17 cellular contexts compared by ENCODE assay signal in the genomic region with DNA sequence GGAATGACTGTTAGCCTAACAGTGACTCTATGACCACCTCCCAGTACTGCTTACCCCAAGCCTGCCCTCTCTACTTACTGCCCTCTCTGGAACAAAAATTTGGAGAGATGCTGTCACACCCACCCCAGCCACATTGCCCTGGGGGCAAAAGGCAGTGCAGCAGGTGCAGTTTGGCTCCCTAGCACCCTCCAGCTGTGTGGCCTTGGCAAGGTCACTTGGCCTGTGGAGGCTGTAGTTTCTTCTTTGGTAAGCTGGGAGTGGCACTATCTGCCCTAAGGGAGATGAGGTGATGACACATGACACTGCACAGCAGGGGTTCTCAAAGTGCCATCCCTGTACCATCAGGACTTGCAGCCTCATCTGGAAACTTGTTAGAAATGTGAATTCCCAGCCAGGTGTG. TPM values are rescaled to one million over a fixed set of nuclear protein-coding genes. Genes with fewer than 3 reads are reported as not detected.
"Had no signal": no experiment of that assay in that cellular context is flagged by ENCODE, and none has a peak within 500 bp of the region (broad histone marks: within the 10 kb centered on the region; RNA-seq: fewer than 3 reads in every experiment).

No MANE protein-coding gene starts in this region.

- H3K4me3 Mint-ChIP-seq: activated B cell treated with CpG ODN at 0.5 μM for 24 hours; activated CD8-positive, alpha-beta T cell treated with anti-CD3 and anti-CD28 coated beads for 36 hours; activated naive CD4-positive, alpha-beta T cell treated with anti-CD3 and anti-CD28 coated beads, Interleukin-2, amount 10 ng/mL, durations not matched to agents 7 days and 5 days; activated naive CD8-positive, alpha-beta T cell treated with anti-CD3 and anti-CD28 coated beads, Interleukin-2, amount 50 U/mL, for 24 hours; activated T-cell treated with anti-CD3 and anti-CD28 coated beads, Interleukin-2, amount 50 U/mL, for 4 hours had no signal

- H3K27ac Mint-ChIP-seq: activated B cell treated with CpG ODN at 0.5 μM for 24 hours; activated CD8-positive, alpha-beta T cell treated with anti-CD3 and anti-CD28 coated beads for 36 hours; activated naive CD4-positive, alpha-beta T cell treated with anti-CD3 and anti-CD28 coated beads, Interleukin-2, amount 10 ng/mL, durations not matched to agents 7 days and 5 days; activated naive CD8-positive, alpha-beta T cell treated with anti-CD3 and anti-CD28 coated beads, Interleukin-2, amount 50 U/mL, for 24 hours had no signal

- H3K36me3 Mint-ChIP-seq: activated naive CD4-positive, alpha-beta T cell treated with anti-CD3 and anti-CD28 coated beads, Interleukin-2, amount 10 ng/mL, durations not matched to agents 7 days and 5 days had no signal

- H3K4me3 ChIP-seq: dorsolateral prefrontal cortex, lower lobe of right lung, tibial artery had no signal

- DNase-seq: activated B cell treated with CpG ODN at 0.5 μM for 24 hours; activated CD4-positive, alpha-beta T cell treated with anti-CD3 and anti-CD28 coated beads for 48 hours; activated CD8-positive, alpha-beta T cell treated with anti-CD3 and anti-CD28 coated beads for 36 hours; activated naive CD4-positive, alpha-beta T cell treated with anti-CD3 and anti-CD28 coated beads, Interleukin-2, amount 10 ng/mL, durations not matched to agents 7 days and 5 days; activated naive CD8-positive, alpha-beta T cell treated with anti-CD3 and anti-CD28 coated beads, Interleukin-2, amount 50 U/mL, for 24 hours; activated T-cell treated with anti-CD3 and anti-CD28 coated beads, Interleukin-2, amount 50 U/mL, for 4 hours; anterior cingulate cortex; brain microvascular endothelial cell; central memory CD4-positive, alpha-beta T cell; dorsolateral prefrontal cortex; lower lobe of right lung; midbrain; retina; stimulated activated CD8-positive, alpha-beta memory T cell treated with anti-CD3 and anti-CD28 coated beads, Interleukin-4, amount 100 ng/mL, for 48 hours; stimulated activated naive CD4-positive, alpha-beta T cell treated with Interleukin-2 at 50 U/mL for 16 hours; tibial artery had no signal

- H3K27me3 Mint-ChIP-seq: activated CD8-positive, alpha-beta T cell treated with anti-CD3 and anti-CD28 coated beads for 36 hours; activated naive CD8-positive, alpha-beta T cell treated with anti-CD3 and anti-CD28 coated beads, Interleukin-2, amount 50 U/mL, for 24 hours had no signal

- H3K27ac ChIP-seq: brain microvascular endothelial cell, dorsolateral prefrontal cortex, lower lobe of right lung, tibial artery had no signal

- H3K27me3 ChIP-seq: brain microvascular endothelial cell, dorsolateral prefrontal cortex, tibial artery had no signal

- H3K9me3 ChIP-seq: lower lobe of right lung, tibial artery had no signal

- ATAC-seq: activated CD8-positive, alpha-beta T cell treated with anti-CD3 and anti-CD28 coated beads for 36 hours; activated naive CD8-positive, alpha-beta T cell treated with anti-CD3 and anti-CD28 coated beads, Interleukin-2, amount 50 U/mL, for 24 hours; activated T-cell treated with anti-CD3 and anti-CD28 coated beads, Interleukin-2, amount 50 U/mL, for 4 hours; lower lobe of right lung had no signal

- H3K36me3 ChIP-seq: brain microvascular endothelial cell, lower lobe of right lung, tibial artery had no signal

- H3K9me3 Mint-ChIP-seq: activated B cell treated with CpG ODN at 0.5 μM for 24 hours; activated CD8-positive, alpha-beta T cell treated with anti-CD3 and anti-CD28 coated beads for 36 hours; activated naive CD4-positive, alpha-beta T cell treated with anti-CD3 and anti-CD28 coated beads, Interleukin-2, amount 10 ng/mL, durations not matched to agents 7 days and 5 days; activated naive CD8-positive, alpha-beta T cell treated with anti-CD3 and anti-CD28 coated beads, Interleukin-2, amount 50 U/mL, for 24 hours; activated T-cell treated with anti-CD3 and anti-CD28 coated beads, Interleukin-2, amount 50 U/mL, for 4 hours had no signal

- H3K4me1 Mint-ChIP-seq: activated B cell treated with CpG ODN at 0.5 μM for 24 hours had no signal

RNA-seq across cellular contexts. Expression of a gene that starts 47.4 kb away (rescaled TPM):
- total RNA-seq: activated B cell treated with CpG ODN at 0.5 μM for 24 hours had no signal
- polyA plus RNA-seq: neural cell had no signal
